In genomic region chr13:47433461-47434005, GRCh38 we compare ENCODE assay signal across 15 cellular contexts.
DNase-seq lines count a peak whose midpoint lies in the region; ATAC-seq and TF ChIP-seq lines count a peak whose summit lies in the region.
"Had no signal": no experiment of that assay in that cellular context is flagged by ENCODE, and none has a peak within 500 bp of the region (broad histone marks: within the 10 kb centered on the region; RNA-seq: fewer than 3 reads in every experiment).

No MANE protein-coding gene starts in this region.

- no peak for ATAC-seq in activated CD8-positive, alpha-beta memory T cell treated with anti-CD3 and anti-CD28 coated beads, Interleukin-2, amount 10 ng/mL, durations not matched to agents 7 days and 5 days
- ATAC-seq: CD8-positive, alpha-beta T cell; Panc1 had no signal

- no peak for TF ChIP-seq CTCF in astrocyte of the spinal cord (IDR thresholded peaks at IDR 0.05; ENCODE audit: low read depth, low read length)

- no peak overlapping the region for H3K4me3 ChIP-seq in astrocyte of the spinal cord (ENCODE audit: low read depth, low read length)

- H3K27me3 Mint-ChIP-seq in activated CD8-positive, alpha-beta memory T cell treated with anti-CD3 and anti-CD28 coated beads, Interleukin-2, amount 10 ng/mL, durations not matched to agents 7 days and 5 days = no peaks in the 10 kb centered on the region
- H3K27me3 Mint-ChIP-seq: IgD-negative memory B cell had no signal

- no peak overlapping the region for H3K4me3 Mint-ChIP-seq in activated CD8-positive, alpha-beta memory T cell treated with anti-CD3 and anti-CD28 coated beads, Interleukin-2, amount 10 ng/mL, durations not matched to agents 7 days and 5 days
- H3K4me3 Mint-ChIP-seq: CD8-positive, alpha-beta T cell; IgD-negative memory B cell had no signal

- CTCF ChIA-PET in activated CD8-positive, alpha-beta memory T cell treated with anti-CD3 and anti-CD28 coated beads, Interleukin-2, amount 10 ng/mL, durations not matched to agents 7 days and 5 days (lab: Charles Lee) = no interaction called here

- intact Hi-C loops in posterior vena cava (cut with DNase I) = no loop called here

- in situ Hi-C loops in astrocyte of the spinal cord (cut with HindIII; ENCODE audit: low sequenced_read_pairs) = no loop called here

- no peaks in the 10 kb centered on the region for H3K9me3 Mint-ChIP-seq in activated CD8-positive, alpha-beta memory T cell treated with anti-CD3 and anti-CD28 coated beads, Interleukin-2, amount 10 ng/mL, durations not matched to agents 7 days and 5 days (ENCODE audit: low read depth)

- no peak overlapping the region for H3K27ac Mint-ChIP-seq in activated CD8-positive, alpha-beta memory T cell treated with anti-CD3 and anti-CD28 coated beads, Interleukin-2, amount 10 ng/mL, durations not matched to agents 7 days and 5 days
- H3K27ac Mint-ChIP-seq: CD8-positive, alpha-beta T cell; IgD-negative memory B cell had no signal

- no peaks in the 10 kb centered on the region for H3K4me1 Mint-ChIP-seq in activated CD8-positive, alpha-beta memory T cell treated with anti-CD3 and anti-CD28 coated beads, Interleukin-2, amount 10 ng/mL, durations not matched to agents 7 days and 5 days
- H3K4me1 Mint-ChIP-seq: IgD-negative memory B cell had no signal

- H3K36me3 Mint-ChIP-seq in activated CD8-positive, alpha-beta memory T cell treated with anti-CD3 and anti-CD28 coated beads, Interleukin-2, amount 10 ng/mL, durations not matched to agents 7 days and 5 days = no peaks in the 10 kb centered on the region
- H3K36me3 Mint-ChIP-seq: CD8-positive, alpha-beta T cell had no signal

- DNase-seq in EH (ENCODE audit: low read depth) (peak; percentile 67), LHCN-M2 (ENCODE audit: low read depth) (peak; percentile 63), astrocyte of the spinal cord (ENCODE audit: low read depth, low spot score) (peak; percentile 51), kidney tubule cell (ENCODE audit: low spot score) (peak; percentile 14), posterior vena cava (ENCODE audit: low spot score) (no peak)
- DNase-seq in activated CD8-positive, alpha-beta memory T cell treated with anti-CD3 and anti-CD28 coated beads, Interleukin-2, amount 10 ng/mL, durations not matched to agents 7 days and 5 days = no peak
- DNase-seq in stimulated activated CD4-positive, alpha-beta T cell treated with anti-CD3 and anti-CD28 coated beads, Interleukin-1b, Interleukin-23, amount 100 ng/mL, for 48 hours = no peak
- DNase-seq: CD8-positive, alpha-beta T cell; NCI-H1092; NCI-H187 treated with DMSO at 0.1 percent for 48 hours; NCI-H2171 treated with DMSO at 0.1 percent for 48 hours; NCI-H774; SHP77 had no signal

Comparison
In these comparisons a context has a peak if more than half of its experiments do, and no peak if none do; other contexts are left out.
1. DNase-seq: peak in EH (single experiment), LHCN-M2 (single experiment), astrocyte of the spinal cord (single experiment) and kidney tubule cell (single experiment); none in posterior vena cava (single experiment), activated CD8-positive, alpha-beta memory T cell treated with anti-CD3 and anti-CD28 coated beads, Interleukin-2, amount 10 ng/mL, durations not matched to agents 7 days and 5 days (single experiment) and stimulated activated CD4-positive, alpha-beta T cell treated with anti-CD3 and anti-CD28 coated beads, Interleukin-1b, Interleukin-23, amount 100 ng/mL, for 48 hours (single experiment).